ENCODE assay signal across 24 cellular contexts in the genomic region with DNA sequence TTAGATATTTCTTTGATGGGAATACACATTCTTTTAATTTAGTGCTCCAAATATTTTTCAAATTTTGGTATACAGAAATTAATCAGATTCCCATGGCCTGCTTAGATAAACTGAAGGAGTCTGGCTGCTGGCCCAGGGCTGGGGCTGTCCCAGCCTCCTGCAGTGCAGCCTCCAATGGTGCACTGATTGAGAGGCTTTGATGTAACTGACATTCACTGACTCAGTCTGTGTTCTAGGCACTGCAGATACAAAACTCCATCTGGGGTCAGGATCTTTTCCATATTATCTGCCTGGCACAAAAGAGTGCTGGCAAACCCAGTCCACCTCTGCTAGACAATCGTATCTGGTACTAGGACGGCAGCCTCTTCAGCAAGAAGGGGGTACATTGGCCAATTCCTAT.
A peak's percentile ranks its signal among the peaks of the same experiment; 100 is the strongest.
DNase-seq lines count a peak whose midpoint lies in the region; ATAC-seq and TF ChIP-seq lines count a peak whose summit lies in the region.
"Had no signal": no experiment of that assay in that cellular context is flagged by ENCODE, and none has a peak within 500 bp of the region (broad histone marks: within the 10 kb centered on the region; RNA-seq: fewer than 3 reads in every experiment).

No MANE protein-coding gene starts in this region.

- no peaks in the 10 kb centered on the region for H3K4me1 Mint-ChIP-seq in activated naive CD4-positive, alpha-beta T cell treated with anti-CD3 and anti-CD28 coated beads for 36 hours (ENCODE audit: low read depth)
- H3K4me1 Mint-ChIP-seq: activated CD4-positive, alpha-beta T cell treated with anti-CD3 and anti-CD28 coated beads, Interleukin-2, amount 10 ng/mL, durations not matched to agents 7 days and 5 days; activated naive CD4-positive, alpha-beta T cell treated with anti-CD3 and anti-CD28 coated beads, Interleukin-2, amount 10 ng/mL, durations not matched to agents 7 days and 5 days; central memory CD8-positive, alpha-beta T cell; stimulated activated effector memory CD8-positive, alpha-beta T cell treated with anti-CD3 and anti-CD28 coated beads, Interleukin-12 subunit alpha, Interleukin-12 subunit beta, amount 100 ng/mL, for 72 hours had no signal

- H3K9me3 Mint-ChIP-seq in activated naive CD4-positive, alpha-beta T cell treated with anti-CD3 and anti-CD28 coated beads for 36 hours = no peaks in the 10 kb centered on the region
- H3K9me3 Mint-ChIP-seq: activated CD4-positive, alpha-beta T cell treated with anti-CD3 and anti-CD28 coated beads, Interleukin-2, amount 10 ng/mL, durations not matched to agents 7 days and 5 days; activated naive CD4-positive, alpha-beta T cell treated with anti-CD3 and anti-CD28 coated beads, Interleukin-2, amount 10 ng/mL, durations not matched to agents 7 days and 5 days; central memory CD8-positive, alpha-beta T cell had no signal

- CTCF ChIA-PET in activated naive CD4-positive, alpha-beta T cell treated with anti-CD3 and anti-CD28 coated beads for 36 hours (lab: Charles Lee) = no interaction called here

- no peak overlapping the region for H3K4me3 ChIP-seq in fibroblast of the aortic adventitia (ENCODE audit: low read depth, low read length)
- H3K4me3 ChIP-seq: A549, heart right ventricle, prostate gland had no signal

- H3K27ac Mint-ChIP-seq in activated naive CD4-positive, alpha-beta T cell treated with anti-CD3 and anti-CD28 coated beads for 36 hours = no peak overlapping the region
- H3K27ac Mint-ChIP-seq: activated CD4-positive, alpha-beta T cell treated with anti-CD3 and anti-CD28 coated beads, Interleukin-2, amount 10 ng/mL, durations not matched to agents 7 days and 5 days; activated naive CD4-positive, alpha-beta T cell treated with anti-CD3 and anti-CD28 coated beads, Interleukin-2, amount 10 ng/mL, durations not matched to agents 7 days and 5 days; stimulated activated effector memory CD8-positive, alpha-beta T cell treated with anti-CD3 and anti-CD28 coated beads, Interleukin-12 subunit alpha, Interleukin-12 subunit beta, amount 100 ng/mL, for 72 hours had no signal

- DNase-seq in AG20443 (ENCODE audit: low spot score) (peak; percentile 29), LHCN-M2 (ENCODE audit: low read depth) (peak; percentile 29), astrocyte of the hippocampus (ENCODE audit: low read depth, low spot score) (peak; percentile 67), fibroblast of the aortic adventitia (ENCODE audit: low read depth) (peak; percentile 15), OCI-M1 (lab: John Stamatoyannopoulos, UW) (no peak)
- DNase-seq in activated naive CD4-positive, alpha-beta T cell treated with anti-CD3 and anti-CD28 coated beads for 36 hours = no peak
- no peak for DNase-seq in effector CD4-positive, alpha-beta T cell
- DNase-seq: activated CD4-positive, alpha-beta T cell treated with anti-CD3 and anti-CD28 coated beads, Interleukin-2, amount 10 ng/mL, durations not matched to agents 7 days and 5 days; activated naive CD4-positive, alpha-beta T cell treated with anti-CD3 and anti-CD28 coated beads, Interleukin-2, amount 10 ng/mL, durations not matched to agents 7 days and 5 days; foreskin keratinocyte; HCEC 1CT; heart right ventricle; left colon; NCI-H1417 treated with DMSO at 0.1 percent for 48 hours; NCI-H2081; stimulated activated CD4-positive, alpha-beta T cell treated with anti-CD3 and anti-CD28 coated beads, Interleukin-12 subunit alpha, Interleukin-12 subunit beta, amount 100 ng/mL, for 4 hours; stimulated activated CD4-positive, alpha-beta T cell treated with anti-CD3 and anti-CD28 coated beads, Interleukin-4, amount 100 ng/mL, for 1 hour; trophoblast cell had no signal

- no peaks in the 10 kb centered on the region for H3K36me3 Mint-ChIP-seq in activated naive CD4-positive, alpha-beta T cell treated with anti-CD3 and anti-CD28 coated beads for 36 hours (ENCODE audit: low read depth)
- H3K36me3 Mint-ChIP-seq: activated naive CD4-positive, alpha-beta T cell treated with anti-CD3 and anti-CD28 coated beads, Interleukin-2, amount 10 ng/mL, durations not matched to agents 7 days and 5 days; stimulated activated effector memory CD8-positive, alpha-beta T cell treated with anti-CD3 and anti-CD28 coated beads, Interleukin-12 subunit alpha, Interleukin-12 subunit beta, amount 100 ng/mL, for 72 hours had no signal

- no peak overlapping the region for H3K4me3 Mint-ChIP-seq in activated naive CD4-positive, alpha-beta T cell treated with anti-CD3 and anti-CD28 coated beads for 36 hours
- H3K4me3 Mint-ChIP-seq: activated CD4-positive, alpha-beta T cell treated with anti-CD3 and anti-CD28 coated beads, Interleukin-2, amount 10 ng/mL, durations not matched to agents 7 days and 5 days; activated naive CD4-positive, alpha-beta T cell treated with anti-CD3 and anti-CD28 coated beads, Interleukin-2, amount 10 ng/mL, durations not matched to agents 7 days and 5 days; central memory CD8-positive, alpha-beta T cell; stimulated activated effector memory CD8-positive, alpha-beta T cell treated with anti-CD3 and anti-CD28 coated beads, Interleukin-12 subunit alpha, Interleukin-12 subunit beta, amount 100 ng/mL, for 72 hours had no signal

- intact Hi-C loops in activated naive CD4-positive, alpha-beta T cell treated with anti-CD3 and anti-CD28 coated beads for 36 hours (cut with micrococcal nuclease) = no loop called here

- H3K27me3 Mint-ChIP-seq in activated naive CD4-positive, alpha-beta T cell treated with anti-CD3 and anti-CD28 coated beads for 36 hours (ENCODE audit: low read depth) = no peaks in the 10 kb centered on the region
- H3K27me3 Mint-ChIP-seq: activated CD4-positive, alpha-beta T cell treated with anti-CD3 and anti-CD28 coated beads, Interleukin-2, amount 10 ng/mL, durations not matched to agents 7 days and 5 days; activated naive CD4-positive, alpha-beta T cell treated with anti-CD3 and anti-CD28 coated beads, Interleukin-2, amount 10 ng/mL, durations not matched to agents 7 days and 5 days; central memory CD8-positive, alpha-beta T cell had no signal

- ATAC-seq in esophagus mucosa = no peak
- ATAC-seq: A549; foreskin keratinocyte; heart right ventricle; left colon; sciatic nerve; stimulated activated effector memory CD8-positive, alpha-beta T cell treated with anti-CD3 and anti-CD28 coated beads, Interleukin-12 subunit alpha, Interleukin-12 subunit beta, amount 100 ng/mL, for 72 hours had no signal

- no peak for TF ChIP-seq CTCF in fibroblast of the aortic adventitia (IDR thresholded peaks at IDR 0.05; ENCODE audit: insufficient read depth, low read length)

Comparison
In these comparisons a context has a peak if more than half of its experiments do, and no peak if none do; other contexts are left out.
1. DNase-seq: peak in AG20443 (single experiment), LHCN-M2 (single experiment), astrocyte of the hippocampus (single experiment) and fibroblast of the aortic adventitia (single experiment); none in activated naive CD4-positive, alpha-beta T cell treated with anti-CD3 and anti-CD28 coated beads for 36 hours (single experiment), effector CD4-positive, alpha-beta T cell (single experiment) and OCI-M1 (single experiment).